ENCODE assay signal across 8 cellular contexts in the genomic region with DNA sequence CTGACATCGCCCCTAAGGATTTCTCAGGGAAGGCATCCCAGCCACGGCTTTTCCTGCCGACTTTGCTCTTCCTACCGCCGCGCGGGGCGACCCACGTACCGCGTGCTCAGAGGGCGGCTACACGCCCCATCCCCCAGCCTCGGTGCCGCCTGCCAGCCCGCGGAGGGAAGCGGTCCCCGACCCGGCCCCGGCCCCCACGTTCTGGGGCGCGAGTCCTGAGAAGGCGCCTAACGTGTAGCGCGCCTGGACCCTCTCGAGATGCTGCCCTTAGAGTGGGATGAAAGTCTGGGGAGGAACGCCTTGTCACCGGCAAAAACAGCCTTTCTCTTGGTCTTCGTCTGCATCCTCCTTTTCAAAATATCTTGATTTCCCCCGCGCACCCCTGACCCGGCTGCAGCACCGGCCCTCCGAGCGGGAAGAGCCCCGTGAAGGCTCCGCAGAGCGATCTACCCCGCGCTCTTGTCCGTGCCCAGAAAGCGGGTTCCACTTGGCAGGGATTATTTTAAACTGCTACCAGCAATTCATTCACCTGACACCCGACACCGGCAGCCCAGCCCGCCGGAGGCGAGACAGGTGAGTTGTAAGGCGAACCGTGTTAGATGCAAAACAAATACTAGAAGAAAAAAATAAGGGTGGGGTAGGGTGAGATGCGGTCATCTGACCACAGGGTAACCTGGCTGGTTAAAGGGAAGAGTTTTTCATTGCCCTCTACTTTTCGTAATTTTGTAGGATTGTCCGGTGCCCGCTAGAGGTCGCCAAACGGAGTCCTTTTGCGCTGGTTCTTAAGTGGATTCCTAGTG. TPM values are rescaled to one million over a fixed set of nuclear protein-coding genes. Genes with fewer than 3 reads are reported as not detected.
DNase-seq lines count a peak whose midpoint lies in the region; ATAC-seq and TF ChIP-seq lines count a peak whose summit lies in the region.

No MANE protein-coding gene starts in this region.

- H3K27ac ChIP-seq in aorta (ENCODE audit: low read depth in 1 of 2, low read length in 2 of 2): no peak overlapping the region

- DNase-seq in GM12864 (ENCODE audit: low read depth) (peak; percentile 52), NCI-H1436 (lab: John Stamatoyannopoulos, UW) (peak; percentile 73), T-helper 1 cell (peak in 4 of 5 donors; percentile 34 to 72 (median 52)), anterior cingulate cortex (lab: John Stamatoyannopoulos, UW) (peak in 57 of 58 donors; percentile 4 to 79 (median 38)), hepatic stellate cell (ENCODE audit: low spot score) (peak; percentile 68), renal cortical epithelial cell (ENCODE audit: low read depth) (peak; percentile 81), aorta (peak; percentile 72 to 87)

- peak; percentile 92 for TF ChIP-seq CTCF in GM12864 (IDR thresholded peaks at IDR 0.05; ENCODE audit: low read depth, low read length, missing control alignments)

- ATAC-seq in HG02759 (IDR thresholded peaks at IDR 0.05; ENCODE audit: unreplicated experiment) (peak; percentile 63), aorta (ENCODE audit: low FRiP score) (peak; percentile 66)

- intact Hi-C loops in aorta (cut with DNase I): loop anchor here (5.0 kb wide), 1 partner anchor 168 kb away; no protein-coding TSS in a partner anchor

- no peaks in the 10 kb centered on the region for H3K4me1 ChIP-seq in aorta (ENCODE audit: control insufficient read depth in 1 of 2, insufficient read depth in 2 of 2, low read length in 2 of 2)

- H3K4me3 ChIP-seq in GM12864 (ENCODE audit: low read depth, low read length) (peak overlapping the region; percentile 55), aorta (ENCODE audit: low read length in 2 of 2) (peak overlapping the region; percentile 13 to 33)

- no peaks in the 10 kb centered on the region for H3K9me3 ChIP-seq in aorta (ENCODE audit: control insufficient read depth, low read length)

- no peaks in the 10 kb centered on the region for H3K27me3 ChIP-seq in aorta (ENCODE audit: control insufficient read depth in 1 of 2, insufficient read depth in 2 of 2, low read length in 1 of 2)

- WGBS in aorta, 2 donors: 0% methylated on average over 59 of the region's 59 CpGs

- no peaks in the 10 kb centered on the region for H3K36me3 ChIP-seq in aorta (ENCODE audit: control insufficient read depth in 1 of 2, insufficient read depth in 2 of 2, low read length in 1 of 2)

RNA-seq across cellular contexts. Expression of a gene that starts 0.9 kb away (rescaled TPM):
- 0.15 TPM in 1 of 2 replicates, not detected in the other for total RNA-seq in renal cortical epithelial cell
- total RNA-seq in aorta: under 1 TPM in 1 of 2 donors, not detected in 1; 0.24 TPM
- not detected for polyA plus RNA-seq in aorta
